8 cellular contexts compared by ENCODE assay signal in genomic region chr14:105585290-105585689, GRCh38. TPM values are rescaled to one million over a fixed set of nuclear protein-coding genes. Genes with fewer than 3 reads are reported as not detected.
A peak's percentile ranks its signal among the peaks of the same experiment; 100 is the strongest.
DNase-seq lines count a peak whose midpoint lies in the region; ATAC-seq and TF ChIP-seq lines count a peak whose summit lies in the region.
"Not testable (repeated sequence)": the region's sequence is repeated elsewhere in the genome, so short reads cannot be mapped to it uniquely, and the experiment has no call there.

No MANE protein-coding gene starts in this region.

- H3K9me3 Mint-ChIP-seq in activated naive CD4-positive, alpha-beta T cell treated with anti-CD3 and anti-CD28 coated beads, Interleukin-2, amount 50 U/mL, for 24 hours; natural killer cell: not testable (repeated sequence)
- peaks cover 36% of the 10 kb centered on the region for H3K9me3 Mint-ChIP-seq in endothelial cell (ENCODE audit: unreplicated experiment)
- H3K9me3 Mint-ChIP-seq in stimulated activated naive B cell treated with anti-CD40 and anti-IgM and Interleukin-4, amounts not matched to agents 10 μg/mL and 1 μg/mL and 100 μg/mL, for 72 hours: peaks cover 5 to 13% of the 10 kb centered on the region in 2 donors

- not testable (repeated sequence) for H3K4me1 Mint-ChIP-seq in activated naive CD4-positive, alpha-beta T cell treated with anti-CD3 and anti-CD28 coated beads, Interleukin-2, amount 50 U/mL, for 24 hours; endothelial cell (ENCODE audit: unreplicated experiment); natural killer cell
- peaks cover 42 to 71% of the 10 kb centered on the region in 2 donors for H3K4me1 Mint-ChIP-seq in stimulated activated naive B cell treated with anti-CD40 and anti-IgM and Interleukin-4, amounts not matched to agents 10 μg/mL and 1 μg/mL and 100 μg/mL, for 72 hours

- not testable (repeated sequence) for H4K20me1 ChIP-seq in BLaER1; MM.1S (ENCODE audit: insufficient read depth, low read length); OCI-LY7 (ENCODE audit: insufficient read depth, low read length)

- not testable (repeated sequence) for H2AFZ ChIP-seq in MM.1S (ENCODE audit: low read length); OCI-LY7 (ENCODE audit: low read length)

- H3K27ac Mint-ChIP-seq in activated naive CD4-positive, alpha-beta T cell treated with anti-CD3 and anti-CD28 coated beads, Interleukin-2, amount 50 U/mL, for 24 hours: peak overlapping the region; percentile 33
- peak overlapping the region; percentile 44 for H3K27ac Mint-ChIP-seq in endothelial cell (ENCODE audit: unreplicated experiment)
- H3K27ac Mint-ChIP-seq in natural killer cell: not testable (repeated sequence)
- peak overlapping the region; percentile 97 for H3K27ac Mint-ChIP-seq in stimulated activated naive B cell treated with anti-CD40 and anti-IgM and Interleukin-4, amounts not matched to agents 10 μg/mL and 1 μg/mL and 100 μg/mL, for 72 hours

- not testable (repeated sequence) for H3K36me3 Mint-ChIP-seq in activated naive CD4-positive, alpha-beta T cell treated with anti-CD3 and anti-CD28 coated beads, Interleukin-2, amount 50 U/mL, for 24 hours; natural killer cell
- H3K36me3 Mint-ChIP-seq in endothelial cell (ENCODE audit: low read depth, unreplicated experiment): peaks cover 25% of the 10 kb centered on the region
- H3K36me3 Mint-ChIP-seq in stimulated activated naive B cell treated with anti-CD40 and anti-IgM and Interleukin-4, amounts not matched to agents 10 μg/mL and 1 μg/mL and 100 μg/mL, for 72 hours: peaks cover 10 to 13% of the 10 kb centered on the region in 2 donors

- peaks cover 22% of the 10 kb centered on the region for H3K4me1 ChIP-seq in BLaER1
- H3K4me1 ChIP-seq in HEK293 (ENCODE audit: control insufficient read depth, insufficient read depth, low read length): not testable (repeated sequence)
- peaks cover 28% of the 10 kb centered on the region for H3K4me1 ChIP-seq in MM.1S (ENCODE audit: low read length)
- peaks cover 56% of the 10 kb centered on the region for H3K4me1 ChIP-seq in OCI-LY7 (ENCODE audit: insufficient read depth, low read length, poor library complexity, severe bottlenecking)

- BruUV-seq in OCI-LY7 (replicated peaks; lab: Mats Ljungman, UMichigan): not testable (repeated sequence)

- H3K36me3 ChIP-seq in BLaER1; HEK293 (ENCODE audit: control insufficient read depth in 2 of 2, insufficient read depth in 1 of 2, low read length in 2 of 2); MM.1S (replicated peaks; ENCODE audit: insufficient read depth, low read length); OCI-LY7 (ENCODE audit: insufficient read depth, low read length): not testable (repeated sequence)

- peaks cover 13% of the 10 kb centered on the region for H3F3A ChIP-seq in MM.1S (ENCODE audit: insufficient read depth, low read length)

- not testable (repeated sequence) for H3K4me3 Mint-ChIP-seq in activated naive CD4-positive, alpha-beta T cell treated with anti-CD3 and anti-CD28 coated beads, Interleukin-2, amount 50 U/mL, for 24 hours; endothelial cell (ENCODE audit: unreplicated experiment)
- H3K4me3 Mint-ChIP-seq in natural killer cell: peak overlapping the region; percentile 25
- peak overlapping the region; percentile 56 to 62 for H3K4me3 Mint-ChIP-seq in stimulated activated naive B cell treated with anti-CD40 and anti-IgM and Interleukin-4, amounts not matched to agents 10 μg/mL and 1 μg/mL and 100 μg/mL, for 72 hours

- POLR2A ChIA-PET in HEK293 (lab: Yijun Ruan, JAX); OCI-LY7 (lab: Charles Lee): not testable (repeated sequence)

- H3K9me3 ChIP-seq in BLaER1; HEK293 (ENCODE audit: control insufficient read depth, insufficient read depth, low read depth, low read length); MM.1S (replicated peaks; ENCODE audit: insufficient read depth, low read length); OCI-LY7 (ENCODE audit: low read length): not testable (repeated sequence)

- not testable (repeated sequence) for H3K9ac ChIP-seq in BLaER1; MM.1S (ENCODE audit: low read length)

- peak overlapping the region; percentile 36; the same call in 1 of the 2 replicates for H3K4me2 ChIP-seq in BLaER1
- H3K4me2 ChIP-seq in MM.1S (ENCODE audit: low read depth, low read length): peak overlapping the region; percentile 10; the same call in 1 of the 2 replicates
- peak overlapping the region; percentile 62 for H3K4me2 ChIP-seq in OCI-LY7 (ENCODE audit: low read length)

- CTCF ChIA-PET in HEK293 (lab: Yijun Ruan, JAX); OCI-LY7 (lab: Charles Lee; ENCODE audit: unreplicated experiment): not testable (repeated sequence)

- not testable (repeated sequence) for H3K79me2 ChIP-seq in MM.1S (ENCODE audit: low read length); OCI-LY7 (ENCODE audit: insufficient read depth, low read depth, low read length)

- not testable (repeated sequence) for H3K9me2 ChIP-seq in MM.1S (replicated peaks; ENCODE audit: insufficient read depth, low read length); OCI-LY7 (ENCODE audit: insufficient read depth, low read length)

- intact Hi-C loops in OCI-LY7 (cut with micrococcal nuclease; ENCODE audit: unreplicated experiment); natural killer cell (cut with micrococcal nuclease): not testable (repeated sequence)

- H3K27ac ChIP-seq in BLaER1; HEK293 (ENCODE audit: extremely low read depth, low read depth, low read length); MM.1S (ENCODE audit: low read length): not testable (repeated sequence)
- peak overlapping the region; percentile 68 for H3K27ac ChIP-seq in OCI-LY7 (ENCODE audit: low read depth, low read length, poor library complexity, severe bottlenecking)

- TF ChIP-seq CTCF in HEK293 (tag by site-specific recombination; IDR thresholded peaks at IDR 0.05); MM.1S (IDR thresholded peaks at IDR 0.05; ENCODE audit: low read length); OCI-LY7 (conservative IDR thresholded peaks at IDR 0.05; ENCODE audit: low read length); endothelial cell (IDR thresholded peaks at IDR 0.05; ENCODE audit: unreplicated experiment); natural killer cell (IDR thresholded peaks at IDR 0.05): not testable (repeated sequence)

- H3K27me3 ChIP-seq in BLaER1; MM.1S (replicated peaks; ENCODE audit: insufficient read depth, low read length): not testable (repeated sequence)

- not testable (repeated sequence) for DNase-seq in MM.1S; OCI-LY7 (ENCODE audit: low spot score); endothelial cell (ENCODE audit: low spot score); natural killer cell; stimulated activated naive B cell treated with anti-CD40 and anti-IgM and Interleukin-4, amounts not matched to agents 10 μg/mL and 1 μg/mL and 100 μg/mL, for 72 hours

- not testable (repeated sequence) for ATAC-seq in natural killer cell; stimulated activated naive B cell treated with anti-CD40 and anti-IgM and Interleukin-4, amounts not matched to agents 10 μg/mL and 1 μg/mL and 100 μg/mL, for 72 hours (replicated peaks)

- not testable (repeated sequence) for H3K27me3 Mint-ChIP-seq in activated naive CD4-positive, alpha-beta T cell treated with anti-CD3 and anti-CD28 coated beads, Interleukin-2, amount 50 U/mL, for 24 hours; natural killer cell (ENCODE audit: low read depth in 2 of 2); stimulated activated naive B cell treated with anti-CD40 and anti-IgM and Interleukin-4, amounts not matched to agents 10 μg/mL and 1 μg/mL and 100 μg/mL, for 72 hours
- peaks cover 24% of the 10 kb centered on the region for H3K27me3 Mint-ChIP-seq in endothelial cell (ENCODE audit: unreplicated experiment)

- H3K4me3 ChIP-seq in BLaER1; HEK293 (ENCODE audit: low read depth, low read length); MM.1S (ENCODE audit: low read length); OCI-LY7 (ENCODE audit: low read depth, low read length, poor library complexity, severe bottlenecking): not testable (repeated sequence)

TF ChIP-seq in HEK293, 187 proteins besides CTCF, POLR2A, EP300 and RAD21:
- TF ChIP-seq SCRT1 (tag by site-specific recombination; IDR thresholded peaks at IDR 0.05; ENCODE audit: borderline replicate concordance) (0 out of 2 replicates have a peak, but pooled peaks have one; percentile 10), ZNF366 (tag by site-specific recombination; conservative IDR thresholded peaks at IDR 0.05) (peak; percentile 97), ZBTB17 (tag by site-specific recombination; IDR thresholded peaks at IDR 0.05) (peak; percentile 77), SCRT2 (tag by site-specific recombination; IDR thresholded peaks at IDR 0.05) (peak; percentile 69), ZNF473 (tag by site-specific recombination; IDR thresholded peaks at IDR 0.05) (0 out of 2 replicates have a peak, but pooled peaks have one; percentile 40)

RNA-seq across cellular contexts. Expression of gene TMEM121, which starts 58.9 kb away (rescaled TPM):
- 0.25 and 0.70 TPM in 2 replicates for total RNA-seq in OCI-LY7 (2014; rRNA removed; shearing (Covaris generic))
- total RNA-seq in OCI-LY7 (2022) (0.21 and 0.31 TPM in 2 replicates), endothelial cell (ENCODE audit: unreplicated experiment) (1.6 TPM), natural killer cell (under 1 TPM in 2 of 3 donors, not detected in 1; 0.54 to 0.80 TPM)

Comparison
In these comparisons a context has a peak if more than half of its experiments do, and no peak if none do; other contexts are left out.
1. H3K4me2 ChIP-seq: peak in every context shown above with its lines; median percentile 62 in OCI-LY7; 36 in BLaER1; 10 in MM.1S.